In the genomic region with DNA sequence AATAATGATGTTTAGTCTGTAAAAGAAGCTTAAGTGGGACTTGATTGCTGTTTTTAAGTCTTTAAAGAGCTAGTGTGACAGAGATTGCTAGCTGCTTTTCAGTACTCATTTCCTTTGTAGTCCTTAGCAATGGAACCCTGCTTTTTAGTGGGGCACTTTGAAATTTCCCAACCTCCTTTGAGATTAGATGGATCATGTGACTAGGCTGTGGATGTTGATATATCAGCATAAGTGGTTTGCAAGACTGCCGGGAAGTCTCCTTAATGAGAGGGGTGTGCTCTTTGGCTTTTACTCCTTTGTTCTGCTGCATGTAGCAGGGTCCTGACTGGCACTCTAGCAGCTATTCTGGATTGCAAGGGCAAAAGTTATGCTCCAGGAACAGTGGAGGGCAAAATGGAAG, we compare ENCODE assay signal across 16 cellular contexts. TPM values are rescaled to one million over a fixed set of nuclear protein-coding genes. Genes with fewer than 3 reads are reported as not detected.
DNase-seq lines count a peak whose midpoint lies in the region; ATAC-seq, FAIRE-seq and TF ChIP-seq lines count a peak whose summit lies in the region.
"Had no signal": no experiment of that assay in that cellular context is flagged by ENCODE, and none has a peak within 500 bp of the region (broad histone marks: within the 10 kb centered on the region; RNA-seq: fewer than 3 reads in every experiment).

No MANE protein-coding gene starts in this region.

- no peaks in the 10 kb centered on the region for H3K79me2 ChIP-seq in H9 (ENCODE audit: insufficient read depth, low read length)
- no peaks in the 10 kb centered on the region for H3K79me2 ChIP-seq in H1 (ENCODE audit: control insufficient read depth in 1 of 2, insufficient read depth in 2 of 2, low read length in 2 of 2)
- no peaks in the 10 kb centered on the region for H3K79me2 ChIP-seq in GM23248 (ENCODE audit: insufficient read depth)

- H2BK12ac ChIP-seq in H9 (ENCODE audit: insufficient read length, low read depth, low read length) (no peak overlapping the region), H1 (ENCODE audit: low read depth, low read length) (peak overlapping the region; percentile 32; the same call in 1 of the 2 replicates)

- no peak for TF ChIP-seq POLR2A in H1 (IDR thresholded peaks at IDR 0.05; ENCODE audit: control extremely low read depth in 1 of 2, low read depth in 2 of 2, low read length in 2 of 2)

- H2BK20ac ChIP-seq in H9 (ENCODE audit: low read depth, low read length, poor library complexity, severe bottlenecking) = no peak overlapping the region
- H2BK20ac ChIP-seq in H1 (ENCODE audit: low read length) = no peak overlapping the region

- no peak overlapping the region for H3K4me2 ChIP-seq in H9 (ENCODE audit: insufficient read depth, insufficient read length, low read length)
- H3K4me2 ChIP-seq in H1 (ENCODE audit: insufficient read depth in 1 of 2, low read depth in 2 of 2, low read length in 2 of 2) = no peak overlapping the region
- no peak overlapping the region for H3K4me2 ChIP-seq in GM23248 (ENCODE audit: unreplicated experiment)

- no peak for FAIRE-seq in H1 (lab: Jason Lieb, UNC)
- FAIRE-seq: urothelium cell line had no signal

- H4K8ac ChIP-seq in H9 (replicated peaks; ENCODE audit: insufficient read length, low read depth, low read length) (no peak overlapping the region), H1 (ENCODE audit: extremely low read depth, insufficient read depth, low read length) (no peak overlapping the region)

- peak overlapping the region in 2 of 3 experiments; percentile 22 to 83; a peak in 2 of 7 replicates for H3K27ac Mint-ChIP-seq in H9
- H3K27ac Mint-ChIP-seq: activated naive CD8-positive, alpha-beta T cell had no signal

- H3F3A ChIP-seq in GM23248 (ENCODE audit: insufficient read depth) = no peaks in the 10 kb centered on the region

- H3K36me3 ChIP-seq in H1 (ENCODE audit: control insufficient read depth in 2 of 4, insufficient read depth in 4 of 4, low read length in 3 of 4) (no peaks in the 10 kb centered on the region), neuron (ENCODE audit: insufficient read depth, low read length) (no peaks in the 10 kb centered on the region), GM23248 (ENCODE audit: low read depth) (no peaks in the 10 kb centered on the region)

- H3K23ac ChIP-seq in H9 (ENCODE audit: insufficient read length, low read depth, low read length) = no peak overlapping the region
- no peak overlapping the region for H3K23ac ChIP-seq in H1 (ENCODE audit: insufficient read length)

- no peaks in the 10 kb centered on the region for H3K23me2 ChIP-seq in H9 (ENCODE audit: insufficient read length, low read depth, low read length, poor library complexity, severe bottlenecking)
- H3K23me2 ChIP-seq in H1 (ENCODE audit: low read depth, low read length) = 0 out of 2 replicates have a peak, but pooled peaks cover 2% of the 10 kb centered on the region

- no peak overlapping the region for H3K56ac ChIP-seq in H9 (ENCODE audit: insufficient read length, low read depth, low read length)
- no peak overlapping the region for H3K56ac ChIP-seq in H1 (replicated peaks; ENCODE audit: insufficient read length, low read depth, low read length)

- no peak for TF ChIP-seq EP300 in H1 (IDR thresholded peaks at IDR 0.05; ENCODE audit: borderline replicate concordance in 1 of 2, low read depth in 2 of 2, low read length in 2 of 2)

- H2AK5ac ChIP-seq in H9 (ENCODE audit: insufficient read length, low read length) = no peak overlapping the region
- no peak overlapping the region for H2AK5ac ChIP-seq in H1 (ENCODE audit: low read depth, low read length)

- DNase-seq in H9 = no peak
- peak; percentile 62 for DNase-seq in NCI-H2227 (lab: John Stamatoyannopoulos, UW; ENCODE audit: unreplicated experiment)
- DNase-seq in H1 (ENCODE audit: low read depth in 1 of 2, low spot score in 2 of 2) = peak in 1 of 2 experiments; percentile 29
- DNase-seq in GM23248 = no peak
- no peak for DNase-seq in C1 segment of cervical spinal cord (lab: John Stamatoyannopoulos, UW)
- DNase-seq: activated CD4-positive, alpha-beta T cell treated with anti-CD3 and anti-CD28 coated beads for 1 hour; cerebellar nuclear complex; glutamatergic neuron; kidney glomerular epithelial cell; NCI-H187 treated with DMSO at 0.1 percent for 48 hours; stimulated activated CD4-positive, alpha-beta T cell treated with anti-CD3 and anti-CD28 coated beads, Interleukin-4, amount 100 ng/mL, for 24 hours had no signal

- H3K14ac ChIP-seq in H9 (ENCODE audit: insufficient read depth, low read length) (no peak overlapping the region), H1 (ENCODE audit: insufficient read length) (no peak overlapping the region)

- H2AFZ ChIP-seq in H9 (ENCODE audit: low read length) (no peak overlapping the region), H1 (ENCODE audit: low read length) (peak overlapping the region; percentile 94), neuron (ENCODE audit: low read depth, low read length) (peak overlapping the region; percentile 70), GM23248 (no peak overlapping the region)

- no peaks in the 10 kb centered on the region for H3K9me2 ChIP-seq in GM23248 (ENCODE audit: insufficient read depth)

- H3K27ac ChIP-seq in H9 (ENCODE audit: insufficient read length, low read depth, low read length) (no peak overlapping the region), H1 (ENCODE audit: low read depth, low read length) (peak overlapping the region; percentile 40; the same call in 1 of the 2 replicates), GM23248 (no peak overlapping the region)
- H3K27ac ChIP-seq: C4-2B had no signal

- no peak for TF ChIP-seq CTCF in H9 (conservative IDR thresholded peaks at IDR 0.05)
- TF ChIP-seq CTCF in H1 (IDR thresholded peaks at IDR 0.05; ENCODE audit: control extremely low read depth in 1 of 3, insufficient read depth in 1 of 3, low read depth in 1 of 3, low read length in 3 of 3) = no peak

- H3K79me1 ChIP-seq in H9 (ENCODE audit: insufficient read depth, low read depth, low read length, poor library complexity, severe bottlenecking) (no peaks in the 10 kb centered on the region), H1 (ENCODE audit: low read depth, low read length) (no peaks in the 10 kb centered on the region)

- H4K91ac ChIP-seq in H9 (ENCODE audit: insufficient read length, low read depth, low read length) (no peak overlapping the region), H1 (replicated peaks; ENCODE audit: insufficient read length, low read length) (no peak overlapping the region)

- WGBS in H9 (ENCODE audit: extremely low coverage, insufficient read length, low lambda C conversion rate) = no CpG with 5 or more reads among the region's 1 CpG
- 37% methylated on average over 1 of the region's 1 CpG; no CpG with 5 or more reads in 1 of the 2 experiments for WGBS in H1 (ENCODE audit: extremely low coverage in 1 of 2, insufficient coverage in 1 of 2, insufficient read length in 1 of 2, insufficient replicate concordance in 2 of 2, low coverage in 1 of 2, low lambda C conversion rate in 2 of 2, missing lambda C conversion rate in 1 of 2), 2 experiments
- 0 to 6% methylated on average over 1 of the region's 1 CpG for WGBS in GM23248 (ENCODE audit: low coverage in 1 of 2, low lambda C conversion rate in 2 of 2, missing lambda C conversion rate in 2 of 2), 2 experiments

- in situ Hi-C loops in GM23248 (cut with MboI) = no loop called here

- POLR2A ChIA-PET in H1 (lab: Charles Lee; ENCODE audit: partially characterized antibody) = interaction anchor here (1.1 to 4.5 kb wide), 3 partner anchors 9 to 10 kb away, joined by 3 to 21 read pairs (median 6); partner anchors contain the start of gene RCOR3

- ATAC-seq in HG02885 (IDR thresholded peaks at IDR 0.05; ENCODE audit: poor library complexity, unreplicated experiment) = no peak

- H3K27me3 ChIP-seq in H9 (ENCODE audit: insufficient read depth, low read length) = no peaks in the 10 kb centered on the region
- no peaks in the 10 kb centered on the region for H3K27me3 ChIP-seq in H1 (replicated peaks in 1 of 4; ENCODE audit: control insufficient read depth in 3 of 4, extremely low read depth in 1 of 4, insufficient read depth in 3 of 4, low read length in 3 of 4)
- peaks cover 4% of the 10 kb centered on the region for H3K27me3 ChIP-seq in neuron (ENCODE audit: insufficient read depth, low read length)
- H3K27me3 ChIP-seq in GM23248 (replicated peaks; ENCODE audit: insufficient read depth) = no peaks in the 10 kb centered on the region

- H2BK5ac ChIP-seq in H9 (ENCODE audit: insufficient read length, low read length) = no peak overlapping the region
- no peak overlapping the region for H2BK5ac ChIP-seq in H1 (ENCODE audit: low read depth, low read length)

- H3K9me3 Mint-ChIP-seq in H9 = no peaks in the 10 kb centered on the region

- peaks cover 17 to 24% of the 10 kb centered on the region in 2 experiments for H3K4me1 Mint-ChIP-seq in H9

- H3K36me3 Mint-ChIP-seq in H9 (ENCODE audit: insufficient read depth in 1 of 3, low read depth in 3 of 3) = no peaks in the 10 kb centered on the region
- H3K36me3 Mint-ChIP-seq: activated naive CD8-positive, alpha-beta T cell had no signal

- no peak overlapping the region for H3K4me3 ChIP-seq in H1 (ENCODE audit: extremely low read depth in 1 of 4, insufficient read depth in 2 of 4, low read depth in 3 of 4, low read length in 4 of 4)
- H3K4me3 ChIP-seq in neuron (ENCODE audit: low read length) = no peak overlapping the region
- no peak overlapping the region for H3K4me3 ChIP-seq in GM23248

- no peak for TF ChIP-seq RAD21 in H1 (IDR thresholded peaks at IDR 0.05 in 1 of 2, conservative IDR thresholded peaks at IDR 0.05 in 1 of 2; ENCODE audit: low read depth in 2 of 2, low read length in 2 of 2)

- no peak overlapping the region for H3T11ph ChIP-seq in H9 (ENCODE audit: low read length)

- H3K27me3 Mint-ChIP-seq in H9 (ENCODE audit: low read depth) = no peaks in the 10 kb centered on the region
- H3K27me3 Mint-ChIP-seq: activated naive CD8-positive, alpha-beta T cell had no signal

- no peaks in the 10 kb centered on the region; the same call in 1 of the 2 replicates for H3K4me1 ChIP-seq in H9 (ENCODE audit: insufficient read depth, low read length)
- H3K4me1 ChIP-seq in H1 (replicated peaks in 1 of 4; ENCODE audit: control insufficient read depth in 3 of 4, insufficient read depth in 4 of 4, low read length in 3 of 4) = peaks cover 0 to 9% (median 5%) of the 10 kb centered on the region in 4 experiments; a peak in 5 of 7 replicates
- peaks cover 8% of the 10 kb centered on the region for H3K4me1 ChIP-seq in neuron (ENCODE audit: insufficient read depth, low read length)
- H3K4me1 ChIP-seq in GM23248 (ENCODE audit: insufficient read depth) = no peaks in the 10 kb centered on the region

- H2BK15ac ChIP-seq in H9 (ENCODE audit: low read depth, low read length) = no peak overlapping the region
- H2BK15ac ChIP-seq in H1 (ENCODE audit: low read length) = no peak overlapping the region

- CTCF ChIA-PET in H1 (lab: Charles Lee; ENCODE audit: partially characterized antibody) = no interaction called here

- H4K20me1 ChIP-seq in H9 (ENCODE audit: control insufficient read depth, insufficient read depth, insufficient read length) = no peaks in the 10 kb centered on the region
- no peaks in the 10 kb centered on the region for H4K20me1 ChIP-seq in H1 (replicated peaks in 1 of 2; ENCODE audit: control insufficient read depth in 1 of 2, insufficient read depth in 2 of 2, low read length in 2 of 2)
- no peaks in the 10 kb centered on the region for H4K20me1 ChIP-seq in GM23248 (ENCODE audit: insufficient read depth)

- H4K5ac ChIP-seq in H9 (ENCODE audit: insufficient read length, low read depth, low read length) (no peak overlapping the region), H1 (ENCODE audit: insufficient read length, low read depth, low read length) (no peak overlapping the region)

- H3K9me3 ChIP-seq in H9 (ENCODE audit: control insufficient read depth, low read depth, low read length) (no peaks in the 10 kb centered on the region), H1 (ENCODE audit: insufficient read depth in 2 of 2, low read depth in 1 of 2, low read length in 1 of 2) (no peaks in the 10 kb centered on the region), neuron (ENCODE audit: low read length) (no peaks in the 10 kb centered on the region), GM23248 (ENCODE audit: low read depth) (no peaks in the 10 kb centered on the region)

- no peak overlapping the region for H3K9ac ChIP-seq in H9 (ENCODE audit: extremely low read depth, insufficient read length, low read length)
- H3K9ac ChIP-seq in H1 (replicated peaks in 1 of 4; ENCODE audit: extremely low read depth in 1 of 4, low read depth in 3 of 4, low read length in 3 of 4) = no peak overlapping the region
- H3K9ac ChIP-seq in GM23248 = no peak overlapping the region

- H2BK120ac ChIP-seq in H9 (ENCODE audit: low read depth, low read length, poor library complexity, severe bottlenecking) (no peak overlapping the region), H1 (replicated peaks; ENCODE audit: low read depth, low read length) (no peak overlapping the region)

- no peak overlapping the region for H3K4ac ChIP-seq in H9 (ENCODE audit: low read depth, low read length)
- no peak overlapping the region for H3K4ac ChIP-seq in H1 (replicated peaks; ENCODE audit: insufficient read length, low read depth, low read length)

- H3K18ac ChIP-seq in H9 (ENCODE audit: insufficient read length, low read depth, low read length) = no peak overlapping the region
- no peak overlapping the region for H3K18ac ChIP-seq in H1 (ENCODE audit: extremely low read depth, low read length)

- H3K4me3 Mint-ChIP-seq in H9 = no peak overlapping the region
- H3K4me3 Mint-ChIP-seq: activated naive CD8-positive, alpha-beta T cell had no signal

RNA-seq across cellular contexts. Expression of gene RCOR3, which starts 11.2 kb away (rescaled TPM):
- total RNA-seq in H9 (2021) = 37.2 and 37.6 TPM in 2 replicates
- total RNA-seq in H1 (2021; fragmentation: NEBNext Ultra II Directional; extraction: Animal tissue kit (Norgen Biotek cat#: 25700)) = 28.0 and 36.3 TPM in 2 replicates
- polyA plus RNA-seq in H1 (2011; rRNA removed) (21.4 and 27.0 TPM in 2 replicates), GM23248 (2016; fragmentation: Nextera tagmentation; extraction: Ambion mirVana) (21.7 and 25.8 TPM in 2 replicates)
- polyA plus RNA-seq in H1 (2011; cell fraction: cytosol; rRNA removed) = 24.8 TPM
- 74.9 TPM for polyA plus RNA-seq in H1 (2011; cell fraction: nucleus; rRNA removed)
- 21.3 to 27.7 TPM (median 26.3 TPM) in 4 replicates for polyA plus RNA-seq in H1 (2012, experiment 1 of 2)
- polyA plus RNA-seq in H1 (2012, experiment 2 of 2) = 2.4 TPM
- 24.1 TPM for polyA plus RNA-seq in H1 (2013, experiment 1 of 2)
- polyA plus RNA-seq in H1 (2013, experiment 2 of 2) = 21.4 TPM
- 42.7 and 53.9 TPM in 2 replicates for polyA minus RNA-seq in H1 (2011; rRNA and poly(A)+ RNA removed)
- polyA minus RNA-seq in H1 (2011; cell fraction: cytosol; rRNA and poly(A)+ RNA removed) = 23.8 TPM
- 133 TPM for polyA minus RNA-seq in H1 (2011; cell fraction: nucleus; rRNA and poly(A)+ RNA removed)
- 11.4 and 13.8 TPM in 2 replicates for total RNA-seq in GM23248 (2014; rRNA removed; shearing (Covaris generic))

Comparison
In these comparisons a context has a peak if more than half of its experiments do, and no peak if none do; other contexts are left out.
1. H2AFZ ChIP-seq: peak in H1 (single experiment) and neuron (single experiment); none in H9 (single experiment) and GM23248 (single experiment).